ENCODE assay signal across 1 cellular context in the genomic region with DNA sequence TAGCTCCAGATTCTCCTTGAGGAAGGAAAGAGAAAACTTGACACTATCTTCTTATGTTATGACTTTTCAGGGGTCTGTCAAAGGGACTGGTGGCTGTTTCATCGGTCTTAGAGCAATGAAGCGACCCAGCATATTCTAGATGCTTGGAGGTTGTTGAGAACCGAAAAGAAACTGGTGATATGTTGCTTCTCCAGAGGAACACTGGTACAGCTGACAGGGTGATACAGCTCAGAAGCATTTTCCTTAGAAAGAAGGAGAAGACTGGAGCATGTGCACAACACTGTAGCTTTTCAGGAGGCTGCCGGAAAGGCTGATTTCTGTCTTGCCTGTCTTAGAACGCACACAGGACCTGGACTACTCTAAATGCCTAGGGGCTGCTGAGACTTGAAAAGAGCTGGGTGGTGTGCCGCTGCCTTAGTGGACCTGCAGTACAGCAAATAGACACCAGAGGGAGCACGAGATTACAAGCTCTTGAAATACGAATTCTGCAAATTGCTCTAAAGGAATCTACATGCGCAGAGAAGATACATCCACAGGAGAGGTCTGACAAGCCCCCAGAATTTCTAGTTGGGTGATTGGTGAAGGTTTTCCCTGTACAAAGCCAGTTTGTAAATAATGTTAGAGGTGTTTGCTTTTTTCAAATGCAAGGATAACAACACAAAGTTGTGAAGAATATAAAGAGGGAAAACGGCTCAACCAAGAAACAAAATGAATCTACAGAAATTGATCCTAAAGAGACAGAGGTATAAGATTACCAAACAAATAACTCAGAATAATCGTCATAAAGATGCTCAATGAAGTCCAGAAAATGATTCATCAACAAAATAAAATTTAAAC.
TF ChIP-seq lines count a peak whose summit lies in the region.

No MANE protein-coding gene starts in this region.

TF ChIP-seq in IMR-90, 13 proteins besides CTCF, POLR2A, EP300 and RAD21 (continued from another document):
- no peak for TF ChIP-seq NFE2L2 (IDR thresholded peaks at IDR 0.05; ENCODE audit: low read depth, low read length)
